Comparison of ENCODE assay signal across 8 cellular contexts in the genomic region with DNA sequence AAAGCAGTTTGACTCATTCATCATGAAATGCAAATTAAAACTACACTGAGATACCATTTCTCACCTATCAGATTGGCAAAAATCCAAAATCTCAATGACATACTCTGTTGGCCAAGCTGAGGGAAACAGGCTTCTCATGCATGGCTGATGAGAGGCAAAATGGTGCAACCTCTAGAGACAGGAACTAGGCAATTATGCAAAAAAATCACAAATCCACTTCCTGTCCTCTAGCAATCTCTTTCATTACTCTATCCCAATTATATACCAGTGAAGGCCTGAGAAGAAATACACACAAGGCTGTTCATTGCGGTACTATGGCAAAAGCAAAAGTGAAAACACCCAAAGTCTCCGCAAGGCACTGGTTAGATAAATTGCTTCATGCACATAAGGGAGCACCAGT. TPM values are rescaled to one million over a fixed set of nuclear protein-coding genes. Genes with fewer than 3 reads are reported as not detected.
DNase-seq lines count a peak whose midpoint lies in the region; ATAC-seq lines count a peak whose summit lies in the region.

No MANE protein-coding gene starts in this region.

- intact Hi-C loops in aorta (cut with DNase I): no loop called here

- peak overlapping the region; percentile 69 for H3K27ac Mint-ChIP-seq in activated T-helper 17 cell treated with anti-CD3 and anti-CD28 coated beads, Interleukin-2, amount 50 U/mL, for 72 hours

- H3K4me1 ChIP-seq in aorta (ENCODE audit: control insufficient read depth in 1 of 2, insufficient read depth in 2 of 2, low read length in 2 of 2): no peaks in the 10 kb centered on the region

- no peak for DNase-seq in EL
- DNase-seq in medulla oblongata (ENCODE audit: extremely low spot score): no peak
- DNase-seq in foreskin melanocyte: no peak
- no peak for DNase-seq in aorta

- peaks cover 33% of the 10 kb centered on the region for H3K36me3 Mint-ChIP-seq in activated T-helper 17 cell treated with anti-CD3 and anti-CD28 coated beads, Interleukin-2, amount 50 U/mL, for 72 hours (ENCODE audit: low read depth)

- no peak overlapping the region for H3K27ac ChIP-seq in aorta (ENCODE audit: low read depth in 1 of 2, low read length in 2 of 2)

- H3K27me3 ChIP-seq in aorta (ENCODE audit: control insufficient read depth in 1 of 2, insufficient read depth in 2 of 2, low read length in 1 of 2): no peaks in the 10 kb centered on the region

- peaks cover 7% of the 10 kb centered on the region for H3K4me1 Mint-ChIP-seq in activated T-helper 17 cell treated with anti-CD3 and anti-CD28 coated beads, Interleukin-2, amount 50 U/mL, for 72 hours

- no peaks in the 10 kb centered on the region for H3K9me3 ChIP-seq in aorta (ENCODE audit: control insufficient read depth, low read length)

- no peaks in the 10 kb centered on the region for H3K27me3 Mint-ChIP-seq in activated T-helper 17 cell treated with anti-CD3 and anti-CD28 coated beads, Interleukin-2, amount 50 U/mL, for 72 hours

- peak overlapping the region; percentile 21 for H3K4me3 Mint-ChIP-seq in activated T-helper 17 cell treated with anti-CD3 and anti-CD28 coated beads, Interleukin-2, amount 50 U/mL, for 72 hours

- H3K9me3 Mint-ChIP-seq in activated T-helper 17 cell treated with anti-CD3 and anti-CD28 coated beads, Interleukin-2, amount 50 U/mL, for 72 hours: no peaks in the 10 kb centered on the region

- WGBS in aorta, 2 donors: 96 to 98% methylated on average over 2 of the region's 2 CpGs

- no peak overlapping the region for H3K4me3 ChIP-seq in aorta (ENCODE audit: low read length in 2 of 2)

- no peaks in the 10 kb centered on the region for H3K36me3 ChIP-seq in aorta (ENCODE audit: control insufficient read depth in 1 of 2, insufficient read depth in 2 of 2, low read length in 1 of 2)

- ATAC-seq in GM18519 (IDR thresholded peaks at IDR 0.05; ENCODE audit: low FRiP score, unreplicated experiment) (peak; percentile 82), GM21723 (IDR thresholded peaks at IDR 0.05; ENCODE audit: unreplicated experiment) (peak; percentile 85), HG03558 (IDR thresholded peaks at IDR 0.05; ENCODE audit: extremely low read depth, unreplicated experiment) (peak; percentile 94), aorta (ENCODE audit: low FRiP score) (no peak)
- peak; percentile 77 for ATAC-seq in activated T-helper 17 cell treated with anti-CD3 and anti-CD28 coated beads, Interleukin-2, amount 50 U/mL, for 72 hours (replicated peaks)

RNA-seq across cellular contexts. Expression of a gene that starts 25.9 kb away (rescaled TPM):
- total RNA-seq in activated T-helper 17 cell treated with anti-CD3 and anti-CD28 coated beads, Interleukin-2, amount 50 U/mL, for 72 hours: 1 to 10 TPM in 1 of 2 donors, under 1 TPM in 1; 0.48 to 1.4 TPM
- total RNA-seq in aorta: 1 to 10 TPM; 1.4 to 3.3 TPM
- 1 to 10 TPM in 1 of 2 donors, under 1 TPM in 1; 0.67 to 1.4 TPM for polyA plus RNA-seq in aorta
